8 cellular contexts compared by ENCODE assay signal in genomic region chr19:13153627-13154240, GRCh38. TPM values are rescaled to one million over a fixed set of nuclear protein-coding genes. Genes with fewer than 3 reads are reported as not detected.
DNase-seq lines count a peak whose midpoint lies in the region; ATAC-seq and TF ChIP-seq lines count a peak whose summit lies in the region.

No MANE protein-coding gene starts in this region.

- no peak overlapping the region for H2AFZ ChIP-seq in IMR-90 (replicated peaks; ENCODE audit: low read length, poor library complexity)

- peaks cover 44 to 64% (median 51%) of the 10 kb centered on the region in 3 donors for H3K4me1 Mint-ChIP-seq in CD8-positive, alpha-beta memory T cell

- peaks cover 0 to 19% of the 10 kb centered on the region in 2 donors for H3K27me3 Mint-ChIP-seq in CD8-positive, alpha-beta memory T cell

- peak overlapping the region; percentile 98 for H3K56ac ChIP-seq in IMR-90 (ENCODE audit: extremely low read depth, insufficient read depth, low read length)

- no peaks in the 10 kb centered on the region for H3K9me3 ChIP-seq in CD8-positive, alpha-beta memory T cell (ENCODE audit: low read length)
- H3K9me3 ChIP-seq in IMR-90 (ENCODE audit: control insufficient read depth, insufficient read depth, low read length) (no peaks in the 10 kb centered on the region), cardiac muscle cell (ENCODE audit: low read depth) (no peaks in the 10 kb centered on the region)

- H3K4ac ChIP-seq in IMR-90 (ENCODE audit: low read depth, low read length), result peak overlapping the region; percentile 92

- POLR2A ChIA-PET in CD8-positive, alpha-beta memory T cell (lab: Charles Lee), result interaction anchor here (1.0 to 5.3 kb wide), 15 partner anchors 9 to 55 kb away, joined by 3 to 129 read pairs (median 13); partner anchors contain the start of gene NACC1
- POLR2A ChIA-PET in IMR-90 (lab: Charles Lee; ENCODE audit: unreplicated experiment), result interaction anchor here (0.5 to 0.6 kb wide), 2 partner anchors 9 to 62 kb away, joined by 3 to 7 read pairs; no protein-coding TSS in a partner anchor

- H3K27ac ChIP-seq in CD8-positive, alpha-beta memory T cell (ENCODE audit: low read depth, low read length), result peak overlapping the region; percentile 99
- H3K27ac ChIP-seq in IMR-90 (ENCODE audit: insufficient read depth, low read length) (peak overlapping the region; percentile 80), cardiac muscle cell (peak overlapping the region; percentile 97)

- ATAC-seq in IMR-90 (ENCODE audit: low read depth) (no peak), HG02938 (IDR thresholded peaks at IDR 0.05; ENCODE audit: unreplicated experiment) (no peak)

- peaks cover 38% of the 10 kb centered on the region for H3K4me1 ChIP-seq in CD8-positive, alpha-beta memory T cell (ENCODE audit: insufficient read depth, low read length)
- H3K4me1 ChIP-seq in IMR-90 (ENCODE audit: control insufficient read depth, insufficient read depth, low read length) (peaks cover 16% of the 10 kb centered on the region), cardiac muscle cell (ENCODE audit: low read depth) (peaks cover 16% of the 10 kb centered on the region)

- 0% methylated on average over 26 of the region's 63 CpGs; no CpG with 5 or more reads in 1 of the 2 experiments for WGBS in IMR-90 (ENCODE audit: extremely low coverage in 2 of 2, insufficient read length in 1 of 2), 2 experiments

- H3K27me3 ChIP-seq in CD8-positive, alpha-beta memory T cell (ENCODE audit: insufficient read depth, low read length, poor library complexity, severe bottlenecking), result no peaks in the 10 kb centered on the region
- H3K27me3 ChIP-seq in IMR-90 (ENCODE audit: control insufficient read depth, insufficient read depth, low read length) (no peaks in the 10 kb centered on the region), cardiac muscle cell (no peaks in the 10 kb centered on the region)

- H2BK20ac ChIP-seq in IMR-90 (ENCODE audit: low read depth, low read length), result no peak overlapping the region

- H3K36me3 Mint-ChIP-seq in CD8-positive, alpha-beta memory T cell, result peaks cover 10 to 44% (median 11%) of the 10 kb centered on the region in 3 donors

- TF ChIP-seq RAD21 in IMR-90 (IDR thresholded peaks at IDR 0.05; ENCODE audit: low read length), result no peak

- peaks cover 3% of the 10 kb centered on the region; the same call in 1 of the 2 replicates for H3K9me1 ChIP-seq in IMR-90 (ENCODE audit: insufficient read depth, low read length)

- peak overlapping the region; percentile 57 for H4K5ac ChIP-seq in IMR-90 (ENCODE audit: low read depth, low read length)

- peak overlapping the region; percentile 88 for H2BK5ac ChIP-seq in IMR-90 (ENCODE audit: low read depth, low read length, poor library complexity, severe bottlenecking)

- TF ChIP-seq POLR2A in IMR-90 (IDR thresholded peaks at IDR 0.05; ENCODE audit: low read depth, low read length), result no peak

- CTCF ChIA-PET in CD8-positive, alpha-beta memory T cell (lab: Charles Lee), result interaction anchor here (1.8 to 4.6 kb wide), 7 partner anchors 13 to 188 kb away, joined by 7 to 73 read pairs (median 10); partner anchors contain the start of genes NACC1 and TRMT1
- CTCF ChIA-PET in IMR-90 (lab: Yijun Ruan, JAX), result no interaction called here

- peak overlapping the region; percentile 93 for H2AK9ac ChIP-seq in IMR-90 (replicated peaks; ENCODE audit: low read depth, low read length, poor library complexity)

- peak overlapping the region; percentile 99 for H3K9ac ChIP-seq in IMR-90 (ENCODE audit: low read depth, low read length)

- DNase-seq in CD8-positive, alpha-beta memory T cell, result peak in 3 of 5 donors; percentile 14 to 54 (median 32)
- DNase-seq in IMR-90 (no peak), cardiac muscle cell (ENCODE audit: low read depth in 1 of 2, low spot score in 1 of 2) (peak; percentile 49 to 62), retinal pigment epithelial cell (ENCODE audit: low read depth) (no peak), DMS79 (lab: John Stamatoyannopoulos, UW) (no peak), GM03348 (ENCODE audit: low spot score) (no peak)
- DNase-seq in activated naive CD4-positive, alpha-beta T cell treated with Interleukin-2 at 50 U/mL for 16 hours, result peak; percentile 30

- H3K4me2 ChIP-seq in IMR-90 (ENCODE audit: low read depth, low read length), result peak overlapping the region; percentile 90

- peaks cover 9% of the 10 kb centered on the region for H3K36me3 ChIP-seq in CD8-positive, alpha-beta memory T cell (ENCODE audit: insufficient read depth, low read length)
- peaks cover 2% of the 10 kb centered on the region; the same call in 1 of the 2 replicates for H3K36me3 ChIP-seq in IMR-90 (ENCODE audit: control insufficient read depth, insufficient read depth, low read length)
- no peaks in the 10 kb centered on the region for H3K36me3 ChIP-seq in cardiac muscle cell

- peak overlapping the region; percentile 85 for H4K91ac ChIP-seq in IMR-90 (ENCODE audit: insufficient read depth, low read depth, low read length)

- H3K79me1 ChIP-seq in IMR-90 (ENCODE audit: low read depth in 1 of 2, low read length in 2 of 2), result peaks cover under 1 to 44% of the 10 kb centered on the region in 2 experiments; a peak in 2 of 4 replicates

- H2BK120ac ChIP-seq in IMR-90 (ENCODE audit: low read depth, low read length), result peak overlapping the region; percentile 65; the same call in 1 of the 2 replicates

- peaks cover 29% of the 10 kb centered on the region for H4K20me1 ChIP-seq in IMR-90 (ENCODE audit: insufficient read depth, low read length)

- intact Hi-C loops in IMR-90 (cut with micrococcal nuclease), result loop anchor here (1.0 kb wide), 1 partner anchor 108 kb away; no protein-coding TSS in a partner anchor

- H2BK15ac ChIP-seq in IMR-90 (ENCODE audit: low read depth, low read length), result 0 out of 3 replicates have a peak overlapping the region, but pooled peaks have one; percentile 19

- peaks cover 0 to 7% (median 3%) of the 10 kb centered on the region in 5 donors for H3K9me3 Mint-ChIP-seq in CD8-positive, alpha-beta memory T cell

- peak overlapping the region; percentile 99 for H3K14ac ChIP-seq in IMR-90 (replicated peaks; ENCODE audit: low read depth, low read length)

- TF ChIP-seq CTCF in IMR-90 (conservative IDR thresholded peaks at IDR 0.05; ENCODE audit: low read depth, low read length) (no peak), cardiac muscle cell (IDR thresholded peaks at IDR 0.05; ENCODE audit: low read depth, low read length) (peak; percentile 20), retinal pigment epithelial cell (conservative IDR thresholded peaks at IDR 0.05; ENCODE audit: low read depth, low read length) (no peak)

- H3K18ac ChIP-seq in IMR-90 (ENCODE audit: low read depth, low read length), result peak overlapping the region; percentile 83

- peak overlapping the region; percentile 98 for H3K23ac ChIP-seq in IMR-90 (ENCODE audit: low read depth, low read length)

- peak overlapping the region; percentile 76 for H3K4me3 ChIP-seq in CD8-positive, alpha-beta memory T cell (ENCODE audit: low read length)
- H3K4me3 ChIP-seq in IMR-90 (ENCODE audit: insufficient read depth, low read depth, low read length) (peak overlapping the region; percentile 82), cardiac muscle cell (peak overlapping the region; percentile 42), retinal pigment epithelial cell (ENCODE audit: low read length) (peak overlapping the region; percentile 99)

- H4K8ac ChIP-seq in IMR-90 (ENCODE audit: low read depth in 2 of 2, low read length in 2 of 2), result peak overlapping the region; percentile 77 to 78

- BruUV-seq in IMR-90 (replicated peaks; lab: Mats Ljungman, UMichigan), result no TSS peak

- dilution Hi-C loops in IMR-90 (cut with HindIII; ENCODE audit: low sequenced_read_pairs, unreplicated experiment), result no loop called here

- in situ Hi-C loops in IMR-90 (cut with MboI; ENCODE audit: low sequenced_read_pairs), result loop anchor here (10.0 kb wide), 1 partner anchor 691 kb away; no protein-coding TSS in a partner anchor

- H2AK5ac ChIP-seq in IMR-90 (ENCODE audit: low read depth, low read length), result peak overlapping the region; percentile 81

- peak overlapping the region; percentile 98 to 100 (median 99) for H3K27ac Mint-ChIP-seq in CD8-positive, alpha-beta memory T cell

- H3K4me3 Mint-ChIP-seq in CD8-positive, alpha-beta memory T cell, result peak overlapping the region; percentile 94 to 100 (median 99)

RNA-seq across cellular contexts. Expression of gene IER2, which starts 3.5 kb away (rescaled TPM):
- 100 to 1,000 TPM; 102 to 111 TPM for total RNA-seq in CD8-positive, alpha-beta memory T cell
- polyA plus RNA-seq in CD8-positive, alpha-beta memory T cell, result 277 TPM
- 7.7 and 17.5 TPM in 2 replicates for total RNA-seq in IMR-90 (2012; rRNA removed)
- 99.4 and 102 TPM in 2 replicates for polyA plus RNA-seq in IMR-90 (2012; rRNA removed)
- polyA plus RNA-seq in IMR-90 (2012; cell fraction: cytosol; rRNA removed), result 235 and 278 TPM in 2 replicates
- 283 and 529 TPM in 2 replicates for polyA plus RNA-seq in IMR-90 (2012; cell fraction: nucleus; rRNA removed; ENCODE audit: low replicate concordance)
- total RNA-seq in cardiac muscle cell, result 60.3 and 110 TPM in 2 replicates
- 77.6 and 88.9 TPM in 2 replicates for polyA plus RNA-seq in cardiac muscle cell

RNA-seq across cellular contexts. Expression of gene STX10, which starts 3.6 kb away (rescaled TPM):
- total RNA-seq in CD8-positive, alpha-beta memory T cell, result 10 to 100 TPM; 60.9 to 63.7 TPM
- 58.7 TPM for polyA plus RNA-seq in CD8-positive, alpha-beta memory T cell
- total RNA-seq in IMR-90 (2012; rRNA removed) (64.9 and 76.7 TPM in 2 replicates), cardiac muscle cell (95.5 and 110 TPM in 2 replicates)
- polyA plus RNA-seq in IMR-90 (2012; rRNA removed) (77.9 and 82.0 TPM in 2 replicates), cardiac muscle cell (65.2 and 71.1 TPM in 2 replicates)
- polyA plus RNA-seq in IMR-90 (2012; cell fraction: cytosol; rRNA removed), result 83.2 and 104 TPM in 2 replicates
- polyA plus RNA-seq in IMR-90 (2012; cell fraction: nucleus; rRNA removed; ENCODE audit: low replicate concordance), result 242 and 318 TPM in 2 replicates

RNA-seq across cellular contexts. Expression of gene NACC1, which starts 35.7 kb away (rescaled TPM):
- total RNA-seq in CD8-positive, alpha-beta memory T cell, result 100 to 1,000 TPM in 1 of 2 experiments, 10 to 100 TPM in 1; 89.9 to 111 TPM
- polyA plus RNA-seq in CD8-positive, alpha-beta memory T cell, result 3.9 TPM
- 42.5 and 56.7 TPM in 2 replicates for total RNA-seq in IMR-90 (2012; rRNA removed)
- 181 and 243 TPM in 2 replicates for polyA plus RNA-seq in IMR-90 (2012; rRNA removed)
- polyA plus RNA-seq in IMR-90 (2012; cell fraction: cytosol; rRNA removed), result 122 and 198 TPM in 2 replicates
- 98.8 and 265 TPM in 2 replicates for polyA plus RNA-seq in IMR-90 (2012; cell fraction: nucleus; rRNA removed; ENCODE audit: low replicate concordance)
- 75.1 and 93.7 TPM in 2 replicates for total RNA-seq in cardiac muscle cell
- 9.8 and 13.3 TPM in 2 replicates for polyA plus RNA-seq in cardiac muscle cell

RNA-seq across cellular contexts. Expression of gene TRMT1, which starts 37.2 kb away (rescaled TPM):
- 100 to 1,000 TPM; 138 TPM for total RNA-seq in CD8-positive, alpha-beta memory T cell
- polyA plus RNA-seq in CD8-positive, alpha-beta memory T cell, result 18.2 TPM
- total RNA-seq in IMR-90 (2012; rRNA removed), result 23.3 and 28.3 TPM in 2 replicates
- 56.0 and 62.1 TPM in 2 replicates for polyA plus RNA-seq in IMR-90 (2012; rRNA removed)
- 30.8 and 37.2 TPM in 2 replicates for polyA plus RNA-seq in IMR-90 (2012; cell fraction: cytosol; rRNA removed)
- 280 and 687 TPM in 2 replicates for polyA plus RNA-seq in IMR-90 (2012; cell fraction: nucleus; rRNA removed; ENCODE audit: low replicate concordance)
- total RNA-seq in cardiac muscle cell, result 45.9 and 48.5 TPM in 2 replicates
- polyA plus RNA-seq in cardiac muscle cell, result 37.7 and 56.0 TPM in 2 replicates

RNA-seq across cellular contexts. Expression of gene LYL1, which starts 51.1 kb away (rescaled TPM):
- 1 to 10 TPM; 2.3 to 2.5 TPM for total RNA-seq in CD8-positive, alpha-beta memory T cell
- polyA plus RNA-seq in CD8-positive, alpha-beta memory T cell, result 4.1 TPM
- total RNA-seq in IMR-90 (2012; rRNA removed), result 0.28 and 0.36 TPM in 2 replicates
- polyA plus RNA-seq in IMR-90 (2012; rRNA removed), result 0.39 and 0.63 TPM in 2 replicates
- polyA plus RNA-seq in IMR-90 (2012; cell fraction: cytosol; rRNA removed), result 0.17 and 0.64 TPM in 2 replicates
- 0.56 and 1.4 TPM in 2 replicates for polyA plus RNA-seq in IMR-90 (2012; cell fraction: nucleus; rRNA removed; ENCODE audit: low replicate concordance)
- 5.6 and 6.3 TPM in 2 replicates for total RNA-seq in cardiac muscle cell
- polyA plus RNA-seq in cardiac muscle cell, result 4.3 and 4.6 TPM in 2 replicates

Comparison
In these comparisons a context has a peak if more than half of its experiments do, and no peak if none do; other contexts are left out.
1. DNase-seq: peak in CD8-positive, alpha-beta memory T cell (3 of 5), activated naive CD4-positive, alpha-beta T cell treated with Interleukin-2 at 50 U/mL for 16 hours (single experiment) and cardiac muscle cell (2 of 2); none in IMR-90 (single experiment), retinal pigment epithelial cell (single experiment), DMS79 (single experiment) and GM03348 (single experiment).
2. H3K4me3 ChIP-seq: peak in every context shown above with its lines; median percentile 99 in retinal pigment epithelial cell; 82 in IMR-90; 76 in CD8-positive, alpha-beta memory T cell; 42 in cardiac muscle cell.
3. Peak in every context shown above with its lines, with median percentiles within 50 percentile points of each other: H3K27ac ChIP-seq.